8 cellular contexts compared by ENCODE assay signal in the genomic region with DNA sequence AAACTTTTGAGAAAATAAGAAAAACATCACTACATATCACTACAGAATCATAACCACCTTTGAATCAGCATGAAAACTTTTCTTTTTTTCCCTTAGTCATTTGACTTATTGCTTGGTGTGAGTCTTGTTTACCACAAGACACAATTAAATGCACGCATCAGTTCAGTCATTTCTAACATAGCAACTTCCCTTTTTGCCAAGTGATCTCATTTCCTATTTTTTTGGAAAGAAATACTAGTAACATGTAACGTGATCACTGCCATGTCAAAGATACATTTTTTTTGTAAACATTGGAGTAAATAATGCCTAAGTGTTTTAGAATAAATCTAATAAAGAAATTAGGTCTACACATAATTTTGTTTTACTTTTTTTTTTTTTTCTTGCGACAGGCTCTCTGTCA. TPM values are rescaled to one million over a fixed set of nuclear protein-coding genes. Genes with fewer than 3 reads are reported as not detected.
A peak's percentile ranks its signal among the peaks of the same experiment; 100 is the strongest.
DNase-seq lines count a peak whose midpoint lies in the region; ATAC-seq and TF ChIP-seq lines count a peak whose summit lies in the region.

No MANE protein-coding gene starts in this region.

- no peaks in the 10 kb centered on the region for H3K27me3 ChIP-seq in adipocyte (replicated peaks; ENCODE audit: control insufficient read depth, insufficient read depth, low read length)
- H3K27me3 ChIP-seq in esophagus muscularis mucosa, result no peaks in the 10 kb centered on the region

- DNase-seq in AG10803 (ENCODE audit: low read depth) (peak; percentile 78), adipocyte (ENCODE audit: low read depth) (peak; percentile 44), esophagus muscularis mucosa (ENCODE audit: extremely low spot score) (no peak), SK-N-DZ (ENCODE audit: low spot score) (no peak), posterior cingulate gyrus (no peak)
- DNase-seq in activated naive CD4-positive, alpha-beta T cell treated with anti-CD3 and anti-CD28 coated beads, Interleukin-2, amount 50 U/mL, for 16 hours, result no peak

- H3K4me3 ChIP-seq in AG10803 (ENCODE audit: low read length) (no peak overlapping the region), adipocyte (ENCODE audit: low read length) (no peak overlapping the region), esophagus muscularis mucosa (no peak overlapping the region)

- no peak overlapping the region for H3K9ac ChIP-seq in adipocyte (ENCODE audit: low read length)

- no peaks in the 10 kb centered on the region for H3K36me3 ChIP-seq in adipocyte (ENCODE audit: control insufficient read depth, insufficient read depth, low read length, severe bottlenecking)
- no peaks in the 10 kb centered on the region for H3K36me3 ChIP-seq in esophagus muscularis mucosa

- TF ChIP-seq POLR2A in esophagus muscularis mucosa (IDR thresholded peaks at IDR 0.05; ENCODE audit: low read depth), result no peak

- H3K9me3 ChIP-seq in adipocyte (ENCODE audit: control insufficient read depth, low read length) (no peaks in the 10 kb centered on the region), esophagus muscularis mucosa (no peaks in the 10 kb centered on the region)

- intact Hi-C loops in esophagus muscularis mucosa (cut with DNase I) (no loop called here), posterior cingulate gyrus (cut with DNase I) (loop anchor here (10.0 kb wide), 1 partner anchor 190 kb away; no protein-coding TSS in a partner anchor)

- ATAC-seq in GM19438 (IDR thresholded peaks at IDR 0.05; ENCODE audit: low read depth, unreplicated experiment), result peak; percentile 80
- ATAC-seq in HG03139 (IDR thresholded peaks at IDR 0.05; ENCODE audit: unreplicated experiment), result peak; percentile 80

- no peak for TF ChIP-seq CTCF in AG10803 (conservative IDR thresholded peaks at IDR 0.05; ENCODE audit: low read length)
- no peak for TF ChIP-seq CTCF in esophagus muscularis mucosa (IDR thresholded peaks at IDR 0.05)

- no peak overlapping the region for H3K27ac ChIP-seq in esophagus muscularis mucosa (replicated peaks in 1 of 4)

- WGBS in esophagus muscularis mucosa, result 60% methylated on average over 3 of the region's 3 CpGs

- H3K4me1 ChIP-seq in adipocyte (ENCODE audit: control insufficient read depth, insufficient read depth, low read length), result peaks cover 40% of the 10 kb centered on the region
- H3K4me1 ChIP-seq in esophagus muscularis mucosa, result peaks cover 4 to 11% (median 7%) of the 10 kb centered on the region in 4 donors

- TF ChIP-seq EP300 in esophagus muscularis mucosa (IDR thresholded peaks at IDR 0.05), result no peak

RNA-seq across cellular contexts. Expression of a gene that starts 5.1 kb away (rescaled TPM):
- 1 to 10 TPM in 1 of 4 donors, not detected in 3; 8.0 TPM for total RNA-seq in esophagus muscularis mucosa
- polyA plus RNA-seq in SK-N-DZ (2014; cell fraction: cytosol; rRNA removed), result not detected in 2 replicates
- polyA plus RNA-seq in SK-N-DZ (2014; cell fraction: nucleus; rRNA removed), result 0.80 TPM in 1 of 2 replicates, not detected in the other

Comparison
In these comparisons a context has a peak if more than half of its experiments do, and no peak if none do; other contexts are left out.
1. DNase-seq: peak in AG10803 (single experiment) and adipocyte (single experiment); none in activated naive CD4-positive, alpha-beta T cell treated with anti-CD3 and anti-CD28 coated beads, Interleukin-2, amount 50 U/mL, for 16 hours (single experiment), esophagus muscularis mucosa (single experiment), SK-N-DZ (single experiment) and posterior cingulate gyrus (0 of 10).